Comparison of ENCODE assay signal across 28 cellular contexts in genomic region chr13:86920960-86921359, GRCh38.
"Had no signal": no experiment of that assay in that cellular context is flagged by ENCODE, and none has a peak within 500 bp of the region (broad histone marks: within the 10 kb centered on the region; RNA-seq: fewer than 3 reads in every experiment).

No MANE protein-coding gene starts in this region.

- H3K27ac Mint-ChIP-seq: naive thymus-derived CD4-positive, alpha-beta T cell; natural killer cell; nephron; neural progenitor cell; progenitor cell of endocrine pancreas; stimulated activated effector memory CD8-positive, alpha-beta T cell treated with anti-CD3 and anti-CD28 coated beads, Interleukin-12 subunit alpha, Interleukin-12 subunit beta, amount 100 ng/mL, for 72 hours; stimulated activated naive B cell treated with anti-CD40 and anti-IgM and Interleukin-4, amounts not matched to agents 10 μg/mL and 1 μg/mL and 100 μg/mL, for 72 hours; stimulated activated naive CD8-positive, alpha-beta T cell treated with anti-CD3 and anti-CD28 coated beads, Interleukin-15, Interleukin-2, amounts not matched to agents 100 ng/mL and 50 ng/mL, for 24 hours; type B pancreatic cell had no signal

- H3K9me3 Mint-ChIP-seq: nephron, type B pancreatic cell had no signal

- H3K4me3 ChIP-seq: neural progenitor cell, ovary, psoas muscle, skin epidermis, stomach, thoracic aorta, tibial artery, transverse colon, upper lobe of right lung, uterus had no signal

- H3K36me3 Mint-ChIP-seq: naive thymus-derived CD4-positive, alpha-beta T cell; stimulated activated effector memory CD8-positive, alpha-beta T cell treated with anti-CD3 and anti-CD28 coated beads, Interleukin-12 subunit alpha, Interleukin-12 subunit beta, amount 100 ng/mL, for 72 hours; stimulated activated naive B cell treated with anti-CD40 and anti-IgM and Interleukin-4, amounts not matched to agents 10 μg/mL and 1 μg/mL and 100 μg/mL, for 72 hours; type B pancreatic cell had no signal

- H3K4me1 ChIP-seq: neural progenitor cell, parathyroid adenoma, psoas muscle, stomach, tibial artery, transverse colon, upper lobe of right lung, uterus had no signal

- H3K4me2 ChIP-seq: neural progenitor cell had no signal

- H3K36me3 ChIP-seq: neural progenitor cell, ovary, stomach, thoracic aorta, tibial artery, transverse colon, upper lobe of right lung, uterus had no signal

- H3K27ac ChIP-seq: neural progenitor cell, ovary, parathyroid adenoma, psoas muscle, skin epidermis, stomach, thoracic aorta, tibial artery, transverse colon, upper lobe of right lung, uterus had no signal

- H2AFZ ChIP-seq: neural progenitor cell, parathyroid adenoma had no signal

- DNase-seq: naive thymus-derived CD4-positive, alpha-beta T cell; natural killer cell; occipital lobe; ovary; posterior cingulate gyrus; psoas muscle; right cardiac atrium; stimulated activated CD4-positive, alpha-beta T cell treated with anti-CD3 and anti-CD28 coated beads, Interleukin-15, amount 100 ng/mL, for 24 hours; stimulated activated CD4-positive, alpha-beta T cell treated with anti-CD3 and anti-CD28 coated beads, Interleukin-2, amount 100 ng/mL, for 24 hours; stimulated activated CD4-positive, alpha-beta T cell treated with anti-CD3 and anti-CD28 coated beads, Interleukin-2, amount 100 ng/mL, for 48 hours; stimulated activated CD4-positive, alpha-beta T cell treated with anti-CD3 and anti-CD28 coated beads, Interleukin-4, amount 100 ng/mL, for 24 hours; stimulated activated naive B cell treated with anti-CD40 and anti-IgM and Interleukin-4, amounts not matched to agents 10 μg/mL and 1 μg/mL and 100 μg/mL, for 72 hours; stimulated activated naive CD4-positive, alpha-beta T cell treated with Interleukin-2 at 50 U/mL for 16 hours; stomach; tibial artery; transverse colon; upper lobe of right lung; uterus had no signal

- H3K79me2 ChIP-seq: parathyroid adenoma had no signal

- H3K27me3 ChIP-seq: neural progenitor cell, ovary, stomach, tibial artery, transverse colon, upper lobe of right lung, uterus had no signal

- H3K9me3 ChIP-seq: ovary, psoas muscle, thoracic aorta, tibial artery, transverse colon, upper lobe of right lung, uterus had no signal

- H3K27me3 Mint-ChIP-seq: naive thymus-derived CD4-positive, alpha-beta T cell; progenitor cell of endocrine pancreas; stimulated activated naive B cell treated with anti-CD40 and anti-IgM and Interleukin-4, amounts not matched to agents 10 μg/mL and 1 μg/mL and 100 μg/mL, for 72 hours; stimulated activated naive CD8-positive, alpha-beta T cell treated with anti-CD3 and anti-CD28 coated beads, Interleukin-15, Interleukin-2, amounts not matched to agents 100 ng/mL and 50 ng/mL, for 24 hours; type B pancreatic cell had no signal

- ATAC-seq: naive thymus-derived CD4-positive, alpha-beta T cell; natural killer cell; psoas muscle; right cardiac atrium; sciatic nerve; stimulated activated effector memory CD8-positive, alpha-beta T cell treated with anti-CD3 and anti-CD28 coated beads, Interleukin-12 subunit alpha, Interleukin-12 subunit beta, amount 100 ng/mL, for 72 hours; stimulated activated naive B cell treated with anti-CD40 and anti-IgM and Interleukin-4, amounts not matched to agents 10 μg/mL and 1 μg/mL and 100 μg/mL, for 72 hours; upper lobe of right lung had no signal

- H3K9ac ChIP-seq: neural progenitor cell, parathyroid adenoma had no signal

- H3K4me3 Mint-ChIP-seq: naive thymus-derived CD4-positive, alpha-beta T cell; natural killer cell; nephron; neural progenitor cell; stimulated activated effector memory CD8-positive, alpha-beta T cell treated with anti-CD3 and anti-CD28 coated beads, Interleukin-12 subunit alpha, Interleukin-12 subunit beta, amount 100 ng/mL, for 72 hours; stimulated activated naive B cell treated with anti-CD40 and anti-IgM and Interleukin-4, amounts not matched to agents 10 μg/mL and 1 μg/mL and 100 μg/mL, for 72 hours; stimulated activated naive CD8-positive, alpha-beta T cell treated with anti-CD3 and anti-CD28 coated beads, Interleukin-15, Interleukin-2, amounts not matched to agents 100 ng/mL and 50 ng/mL, for 24 hours; type B pancreatic cell had no signal

- H3K4me1 Mint-ChIP-seq: naive thymus-derived CD4-positive, alpha-beta T cell; natural killer cell; nephron; stimulated activated effector memory CD8-positive, alpha-beta T cell treated with anti-CD3 and anti-CD28 coated beads, Interleukin-12 subunit alpha, Interleukin-12 subunit beta, amount 100 ng/mL, for 72 hours; stimulated activated naive B cell treated with anti-CD40 and anti-IgM and Interleukin-4, amounts not matched to agents 10 μg/mL and 1 μg/mL and 100 μg/mL, for 72 hours had no signal
